Comparison of ENCODE assay signal across 17 cellular contexts in genomic region chr3:59690886-59691285, GRCh38.
DNase-seq lines count a peak whose midpoint lies in the region; ATAC-seq and TF ChIP-seq lines count a peak whose summit lies in the region.
"Had no signal": no experiment of that assay in that cellular context is flagged by ENCODE, and none has a peak within 500 bp of the region (broad histone marks: within the 10 kb centered on the region; RNA-seq: fewer than 3 reads in every experiment).

No MANE protein-coding gene starts in this region.

- in situ Hi-C loops in G401 (cut with HindIII; ENCODE audit: low sequenced_read_pairs), result no loop called here

- H3K4me2 ChIP-seq in Loucy (ENCODE audit: low read depth, low read length, poor library complexity, severe bottlenecking), result no peak overlapping the region

- H3K79me2 ChIP-seq in Loucy (ENCODE audit: insufficient read depth, low read length), result no peaks in the 10 kb centered on the region

- H3K4me3 ChIP-seq in Loucy (ENCODE audit: low read length, poor library complexity, severe bottlenecking), result no peak overlapping the region
- H3K4me3 ChIP-seq: BLaER1, GM12878, HAP-1 had no signal

- H3K27me3 ChIP-seq in Loucy (ENCODE audit: insufficient read depth, low read length, poor library complexity, severe bottlenecking), result no peaks in the 10 kb centered on the region
- H3K27me3 ChIP-seq: BLaER1 had no signal

- H3K9me3 ChIP-seq in Loucy (ENCODE audit: insufficient read depth, low read depth, low read length), result no peaks in the 10 kb centered on the region
- H3K9me3 ChIP-seq: BLaER1, Caco-2, HAP-1 had no signal

- no peaks in the 10 kb centered on the region for H3F3A ChIP-seq in Loucy (ENCODE audit: low read depth)

- H3K9me2 ChIP-seq in Loucy (replicated peaks; ENCODE audit: low read depth, low read length), result no peaks in the 10 kb centered on the region

- H4K20me1 ChIP-seq in Loucy (ENCODE audit: insufficient read depth, low read length, poor library complexity, severe bottlenecking), result no peaks in the 10 kb centered on the region
- H4K20me1 ChIP-seq: BLaER1 had no signal

- H3K36me3 ChIP-seq in Loucy (ENCODE audit: insufficient read depth, low read length), result no peaks in the 10 kb centered on the region
- H3K36me3 ChIP-seq: BLaER1, HAP-1 had no signal

- peaks cover 22% of the 10 kb centered on the region for H3K4me1 ChIP-seq in Loucy (ENCODE audit: insufficient read depth, low read length, poor library complexity, severe bottlenecking)
- H3K4me1 ChIP-seq: Caco-2, HAP-1 had no signal

- ATAC-seq in GM19452 (IDR thresholded peaks at IDR 0.05; ENCODE audit: unreplicated experiment), result no peak
- ATAC-seq: CD8-positive, alpha-beta T cell; GM12878 had no signal

- no peak for TF ChIP-seq CTCF in Loucy (conservative IDR thresholded peaks at IDR 0.05; ENCODE audit: low read length)

- H3K9ac ChIP-seq in Loucy (ENCODE audit: low read depth, low read length, poor library complexity, severe bottlenecking), result no peak overlapping the region
- H3K9ac ChIP-seq: BLaER1 had no signal

- H2AFZ ChIP-seq in Loucy (ENCODE audit: low read length), result peak overlapping the region; percentile 34; the same call in 1 of the 2 replicates

- DNase-seq in G401 (ENCODE audit: low spot score) (peak; percentile 72), cerebellum (ENCODE audit: low spot score) (peak; percentile 26), anterior cingulate cortex (lab: John Stamatoyannopoulos, UW) (no peak), NCI-H1417 (lab: John Stamatoyannopoulos, UW) (no peak)
- DNase-seq: Caco-2; CD4-positive, CD25-positive, alpha-beta regulatory T cell; CD8-positive, alpha-beta T cell; DMS153; DND-41; GDM1; GOT3; HFFc6 had no signal

Comparison
In these comparisons a context has a peak if more than half of its experiments do, and no peak if none do; other contexts are left out.
1. DNase-seq: peak in G401 (single experiment) and cerebellum (single experiment); none in anterior cingulate cortex (0 of 58) and NCI-H1417 (0 of 3).